Comparison of ENCODE assay signal across 8 cellular contexts in genomic region chr11:30586251-30587144, GRCh38. TPM values are rescaled to one million over a fixed set of nuclear protein-coding genes. Genes with fewer than 3 reads are reported as not detected.
A peak's percentile ranks its signal among the peaks of the same experiment; 100 is the strongest.
DNase-seq lines count a peak whose midpoint lies in the region; ATAC-seq, FAIRE-seq and TF ChIP-seq lines count a peak whose summit lies in the region.

Gene MPPED2, minus strand, starts transcription at chr11:30586353. Its CDS starts 5,980 bp downstream, at chr11:30580373.

- no peak within 1 kb of the TSS for H3K27ac ChIP-seq in HepG2 (ENCODE audit: extremely low read length, insufficient read depth, low read length)

- no peak within 1 kb of the TSS for H2AFZ ChIP-seq in HepG2 (ENCODE audit: low read length)

- H3K4me1 ChIP-seq in NT2/D1 (ENCODE audit: insufficient read depth, insufficient read length) (no peaks in the 10 kb centered on the region), HepG2 (ENCODE audit: insufficient read depth, low read length) (peaks cover 4% of the 10 kb centered on the region; the same call in 1 of the 2 replicates)

- WGBS in HepG2 (ENCODE audit: low lambda C conversion rate): 27% methylated on average over 15 of the region's 49 CpGs

- BruUV-seq in HepG2 (replicated peaks; lab: Mats Ljungman, UMichigan): no TSS peak

- peak within 1 kb of the TSS; percentile 71 for H3K4me2 ChIP-seq in HepG2 (ENCODE audit: low read depth, low read length)

- TF ChIP-seq RAD21 in HepG2 (CRISPR knock-in tag; IDR thresholded peaks at IDR 0.05): 0 out of 2 replicates have a peak, but pooled peaks have one; percentile 20

- FAIRE-seq in HepG2 (lab: Jason Lieb, UNC): no peak

- in situ Hi-C loops in GM13977 (cut with MboI; ENCODE audit: low pct_unique_long_range_greater_than_20kb, low sequenced_read_pairs, unreplicated experiment) (no loop called here), HepG2 (cut with HindIII; ENCODE audit: extremely low pct_ligation_motif_present, low pct_unique_long_range_greater_than_20kb) (no loop called here)

- ATAC-seq in HG02840 (IDR thresholded peaks at IDR 0.05; ENCODE audit: low FRiP score, unreplicated experiment) (peak; percentile 89), HepG2 (peak; percentile 99)

- H3K36me3 ChIP-seq in NT2/D1 (ENCODE audit: insufficient read depth, insufficient read length, low read length) (no peaks in the 10 kb centered on the region), HepG2 (replicated peaks in 1 of 2; ENCODE audit: control insufficient read depth in 1 of 2, insufficient read depth in 2 of 2, low read length in 2 of 2) (no peaks in the 10 kb centered on the region)

- no peaks in the 10 kb centered on the region for H4K20me1 ChIP-seq in HepG2 (ENCODE audit: insufficient read depth, low read length)

- no peak for TF ChIP-seq POLR2A in HepG2 (IDR thresholded peaks at IDR 0.05; ENCODE audit: insufficient read depth in 1 of 2, low read depth in 2 of 2, low read length in 2 of 2)

- peaks cover 68% of the 10 kb centered on the region for H3K27me3 ChIP-seq in NT2/D1 (ENCODE audit: insufficient read depth, insufficient read length)
- H3K27me3 ChIP-seq in HepG2 (ENCODE audit: control insufficient read depth in 1 of 2, insufficient read depth in 2 of 2, low read length in 2 of 2): peaks cover 9 to 30% of the 10 kb centered on the region in 2 experiments; a peak in 4 of 5 replicates

- no peak for DNase-seq in AG04449 (ENCODE audit: low read depth, low spot score)
- peak; percentile 77 for DNase-seq in GM13977 (ENCODE audit: low spot score)
- peak; percentile 33 for DNase-seq in NT2/D1 (ENCODE audit: low read depth, low spot score)
- peak; percentile 27 for DNase-seq in cerebellum (ENCODE audit: low spot score)
- no peak for DNase-seq in HepG2 (ENCODE audit: low spot score)
- DNase-seq in effector CD8-positive, alpha-beta T cell (lab: John Stamatoyannopoulos, UW): no peak

- H3K79me2 ChIP-seq in HepG2 (ENCODE audit: insufficient read depth, low read length): no peaks in the 10 kb centered on the region

- CTCF ChIA-PET in AG04449 (lab: Yijun Ruan, JAX) (no interaction called here), HepG2 (lab: Yijun Ruan, JAX; ENCODE audit: low intra/inter-chr PET ratio, low total read pairs) (no interaction called here)

- peak within 1 kb of the TSS; percentile 21 for H3K4me3 ChIP-seq in AG04449 (ENCODE audit: low read depth, low read length)
- H3K4me3 ChIP-seq in NT2/D1 (ENCODE audit: insufficient read length, low read depth): peak within 1 kb of the TSS; percentile 48
- H3K4me3 ChIP-seq in HepG2 (replicated peaks in 1 of 3; ENCODE audit: insufficient read depth in 1 of 3, low read depth in 2 of 3, low read length in 3 of 3): peak within 1 kb of the TSS; percentile 48 to 66 (median 52); a peak in 5 of 6 replicates

- H3K9ac ChIP-seq in NT2/D1 (ENCODE audit: insufficient read length, low read depth) (peak within 1 kb of the TSS; percentile 76), HepG2 (ENCODE audit: insufficient read depth, low read depth, low read length) (no peak within 1 kb of the TSS)

- TF ChIP-seq EP300 in HepG2 (IDR thresholded peaks at IDR 0.05; ENCODE audit: low read depth in 2 of 2, low read length in 2 of 2) (no peak), HepG2 (CRISPR knock-in tag; IDR thresholded peaks at IDR 0.05; ENCODE audit: borderline replicate concordance) (no peak)

- TF ChIP-seq CTCF in AG04449 (IDR thresholded peaks at IDR 0.05; ENCODE audit: insufficient read depth, low read length, missing control alignments) (no peak), GM13977 (IDR thresholded peaks at IDR 0.05; ENCODE audit: extremely low read depth, insufficient read depth, missing control alignments) (peak; percentile 23), HepG2 (CRISPR knock-in tag; IDR thresholded peaks at IDR 0.05) (no peak; the same call in 1 of the 2 replicates), subcutaneous adipose tissue (IDR thresholded peaks at IDR 0.05; ENCODE audit: low read depth) (no peak)

- POLR2A ChIA-PET in AG04449 (lab: Yijun Ruan, JAX) (no interaction called here), HepG2 (lab: Yijun Ruan, JAX) (no interaction called here)

- H3K9me3 ChIP-seq in NT2/D1 (ENCODE audit: insufficient read depth, low read length) (no peaks in the 10 kb centered on the region), HepG2 (ENCODE audit: low read length) (no peaks in the 10 kb centered on the region)

- intact Hi-C loops in HepG2 (cut with micrococcal nuclease; ENCODE audit: unreplicated experiment): no loop called here

TF ChIP-seq in HepG2, 621 proteins besides CTCF, POLR2A, EP300 and RAD21 (continues in another document):
- TF ChIP-seq RNF2 (conservative IDR thresholded peaks at IDR 0.05; ENCODE audit: low read depth): no peak
- TF ChIP-seq NR2F6 (IDR thresholded peaks at IDR 0.05): no peak
- TF ChIP-seq NR2F6 (CRISPR knock-in tag; IDR thresholded peaks at IDR 0.05): peak; percentile 18; the same call in 1 of the 2 replicates
- no peak for TF ChIP-seq CAMTA2 (CRISPR knock-in tag; IDR thresholded peaks at IDR 0.05; ENCODE audit: borderline replicate concordance)
- peak; percentile 19; the same call in 1 of the 2 replicates for TF ChIP-seq ZFP91 (CRISPR knock-in tag; IDR thresholded peaks at IDR 0.05; ENCODE audit: borderline replicate concordance)
- TF ChIP-seq ZNF800 (CRISPR knock-in tag; IDR thresholded peaks at IDR 0.05): peak; percentile 97
- 0 out of 2 replicates have a peak, but pooled peaks have one; percentile 22 for TF ChIP-seq ZNF777 (CRISPR knock-in tag; IDR thresholded peaks at IDR 0.05)
- TF ChIP-seq XRCC5 (optimal IDR thresholded peaks at IDR 0.05; ENCODE audit: low read length): no peak
- no peak for TF ChIP-seq PTBP1 (IDR thresholded peaks at IDR 0.05; ENCODE audit: low read depth, low read length, poor library complexity, severe bottlenecking)
- no peak; the same call in 1 of the 2 replicates for TF ChIP-seq TFDP1 (CRISPR knock-in tag; IDR thresholded peaks at IDR 0.05; ENCODE audit: borderline replicate concordance)

RNA-seq across cellular contexts. Expression of gene MPPED2, which starts in this region (rescaled TPM):
- total RNA-seq in cerebellum (50.4 TPM), HepG2 (2016; rRNA removed; fragmentation: Illumina TruSeq; extraction: Trizol) (not detected in 2 replicates), subcutaneous adipose tissue (10 to 100 TPM; 10.5 to 32.4 (median 15.5) TPM)
- total RNA-seq in HepG2 (2016; cell fraction: cytosol; rRNA removed; fragmentation: Illumina TruSeq; extraction: Trizol; ENCODE audit: low read depth): not detected in 2 replicates
- not detected in 2 replicates for total RNA-seq in HepG2 (2016; cell fraction: insoluble cytoplasmic fraction; rRNA removed; fragmentation: Illumina TruSeq; extraction: Trizol)
- not detected in 2 replicates for total RNA-seq in HepG2 (2016; cell fraction: membrane; rRNA removed; fragmentation: Illumina TruSeq; extraction: Trizol)
- total RNA-seq in HepG2 (2016; cell fraction: nucleus; rRNA removed; fragmentation: Illumina TruSeq; extraction: Trizol): not detected in 2 replicates
- polyA plus RNA-seq in HepG2 (2011; rRNA removed): not detected in 2 replicates
- polyA plus RNA-seq in HepG2 (2011; cell fraction: cytosol; rRNA removed): not detected in 2 replicates
- polyA plus RNA-seq in HepG2 (2011; cell fraction: nucleus; rRNA removed): not detected in 2 replicates
- polyA plus RNA-seq in HepG2 (2012): not detected in 2 replicates
- not detected in 2 replicates for polyA plus RNA-seq in HepG2 (2016; cell fraction: cytosol; fragmentation: Illumina TruSeq; extraction: Trizol; ENCODE audit: low read depth)
- polyA plus RNA-seq in HepG2 (2016; cell fraction: insoluble cytoplasmic fraction; fragmentation: Illumina TruSeq; extraction: Trizol; ENCODE audit: low read depth): not detected in 2 replicates
- not detected in 2 replicates for polyA plus RNA-seq in HepG2 (2016; cell fraction: membrane; fragmentation: Illumina TruSeq; extraction: Trizol; ENCODE audit: low read depth)
- not detected in 2 replicates for polyA plus RNA-seq in HepG2 (2016; cell fraction: nucleus; fragmentation: Illumina TruSeq; extraction: Trizol; ENCODE audit: insufficient read depth, low read depth)
- polyA minus RNA-seq in HepG2 (2011; rRNA and poly(A)+ RNA removed; ENCODE audit: low replicate concordance): not detected in 2 replicates
- not detected in 2 replicates for polyA minus RNA-seq in HepG2 (2011; cell fraction: cytosol; rRNA and poly(A)+ RNA removed)
- polyA minus RNA-seq in HepG2 (2011; cell fraction: nucleus; rRNA and poly(A)+ RNA removed): not detected in 2 replicates

Comparison
In these comparisons a context has a peak if more than half of its experiments do, and no peak if none do; other contexts are left out.
1. RNA of gene MPPED2 (total RNA-seq): 50.4 TPM in cerebellum (single experiment) and 10.5 to 32.4 TPM in subcutaneous adipose tissue; not detected in HepG2; every median in the first group is over 10 times any median in the second.
2. Peak in ATAC-seq, H3K4me3 ChIP-seq and H3K4me2 ChIP-seq in HepG2; RNA of the gene not detected or under 1 TPM.
3. DNase-seq: peak in GM13977 (single experiment), NT2/D1 (single experiment) and cerebellum (single experiment); none in AG04449 (single experiment), HepG2 (single experiment) and effector CD8-positive, alpha-beta T cell (single experiment).
4. Peak in every context shown above with its lines, with median percentiles within 50 percentile points of each other: H3K4me3 ChIP-seq.